In the genomic region with DNA sequence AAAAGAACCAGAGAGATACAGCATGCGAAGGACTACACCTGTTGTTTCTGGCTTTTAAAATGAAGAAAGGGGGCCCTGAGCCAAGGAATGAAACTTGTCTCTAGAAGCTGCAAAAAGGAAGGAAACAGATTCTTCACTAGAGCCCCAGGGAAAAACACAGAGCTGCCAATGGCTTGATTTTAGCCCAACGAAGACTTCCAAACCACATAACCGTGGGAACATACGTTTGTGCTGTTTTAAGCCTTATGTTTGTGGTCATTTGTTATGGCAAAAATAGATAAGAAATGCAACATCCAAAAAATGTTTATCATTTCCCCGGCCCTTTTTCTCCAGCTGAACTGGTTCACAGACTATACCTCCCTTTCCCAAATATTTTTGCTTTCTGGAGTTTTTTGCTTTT, we compare ENCODE assay signal across 27 cellular contexts.
"Had no signal": no experiment of that assay in that cellular context is flagged by ENCODE, and none has a peak within 500 bp of the region (broad histone marks: within the 10 kb centered on the region; RNA-seq: fewer than 3 reads in every experiment).

No MANE protein-coding gene starts in this region.

- H3K4me3 ChIP-seq: Peyer's patch had no signal

- DNase-seq: activated B cell treated with CpG ODN at 0.5 μM for 24 hours; activated CD4-positive, alpha-beta T cell treated with anti-CD3 and anti-CD28 coated beads for 48 hours; activated CD4-positive, alpha-beta T cell treated with anti-CD3 and anti-CD28 coated beads, Interleukin-2, amount 50 U/mL, for 4 hours; activated CD4-positive, CD25-positive, alpha-beta regulatory T cell treated with anti-CD3 and anti-CD28 coated beads, Interleukin-2, amount 50 U/mL, for 72 hours; activated CD8-positive, alpha-beta T cell treated with anti-CD3 and anti-CD28 coated beads for 36 hours; activated gamma-delta T cell; activated naive CD4-positive, alpha-beta T cell treated with Interleukin-2 at 50 U/mL for 16 hours; activated naive CD8-positive, alpha-beta T cell treated with anti-CD3 and anti-CD28 coated beads, Interleukin-2, amount 10 ng/mL, durations not matched to agents 7 days and 5 days; activated T-cell treated with anti-CD3 and anti-CD28 coated beads, Interleukin-2, amount 50 U/mL, for 1 hour; activated T-cell treated with anti-CD3 and anti-CD28 coated beads, Interleukin-2, amount 50 U/mL, for 72 hours; anterior cingulate cortex; central memory CD4-positive, alpha-beta T cell; Kasumi-1; MM.1S; MV-4-11; NCI-H1092; NCI-H1436 treated with DMSO at 0.1 percent for 48 hours; NCI-H1694 treated with DMSO at 0.1 percent for 48 hours; NCI-H2029; NCI-H345; NCI-H524 treated with DMSO at 0.1 percent for 48 hours; Peyer's patch; RPMI8226; SW 1271; T-helper 1 cell; T-helper 2 cell; T-helper 9 cell had no signal
